Comparison of ENCODE assay signal across 1 cellular context in the genomic region with DNA sequence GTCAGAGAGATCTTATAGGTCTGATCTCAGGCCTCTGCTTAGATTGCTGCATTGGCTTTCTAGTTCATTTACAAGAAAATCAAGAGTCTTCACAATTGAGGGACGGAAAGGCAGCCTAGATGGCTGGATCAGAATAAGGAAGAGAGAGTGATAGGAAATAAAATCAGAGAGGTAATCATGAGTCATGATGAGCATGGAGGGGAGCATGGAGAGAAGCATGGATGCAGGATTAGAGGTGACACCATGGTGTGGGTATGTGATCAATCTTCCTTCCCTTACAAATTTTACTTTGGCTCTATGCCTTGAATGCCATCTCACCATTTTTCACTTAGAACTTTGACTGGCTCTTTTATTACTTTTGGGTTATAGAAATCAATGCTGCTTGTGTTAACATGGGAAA.
TF ChIP-seq lines count a peak whose summit lies in the region.

No MANE protein-coding gene starts in this region.

TF ChIP-seq in HEK293, 187 proteins besides CTCF, POLR2A, EP300 and RAD21 (continued from another document):
- TF ChIP-seq ZNF394 (tag by site-specific recombination; IDR thresholded peaks at IDR 0.05; ENCODE audit: borderline replicate concordance), result peak; percentile 23; the same call in 1 of the 2 replicates
- TF ChIP-seq, protein P1, sequence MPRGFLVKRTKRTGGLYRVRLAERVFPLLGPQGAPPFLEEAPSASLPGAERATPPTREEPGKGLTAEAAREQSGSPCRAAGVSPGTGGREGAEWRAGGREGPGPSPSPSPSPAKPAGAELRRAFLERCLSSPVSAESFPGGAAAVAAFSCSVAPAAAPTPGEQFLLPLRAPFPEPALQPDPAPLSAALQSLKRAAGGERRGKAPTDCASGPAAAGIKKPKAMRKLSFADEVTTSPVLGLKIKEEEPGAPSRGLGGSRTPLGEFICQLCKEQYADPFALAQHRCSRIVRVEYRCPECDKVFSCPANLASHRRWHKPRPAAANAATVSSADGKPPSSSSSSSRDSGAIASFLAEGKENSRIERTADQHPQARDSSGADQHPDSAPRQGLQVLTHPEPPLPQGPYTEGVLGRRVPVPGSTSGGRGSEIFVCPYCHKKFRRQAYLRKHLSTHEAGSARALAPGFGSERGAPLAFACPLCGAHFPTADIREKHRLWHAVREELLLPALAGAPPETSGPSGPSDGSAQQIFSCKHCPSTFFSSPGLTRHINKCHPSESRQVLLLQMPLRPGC (tag by site-specific recombination; IDR thresholded peaks at IDR 0.05), result 0 out of 2 replicates have a peak, but pooled peaks have one; percentile 12
